13 cellular contexts compared by ENCODE assay signal in the genomic region with DNA sequence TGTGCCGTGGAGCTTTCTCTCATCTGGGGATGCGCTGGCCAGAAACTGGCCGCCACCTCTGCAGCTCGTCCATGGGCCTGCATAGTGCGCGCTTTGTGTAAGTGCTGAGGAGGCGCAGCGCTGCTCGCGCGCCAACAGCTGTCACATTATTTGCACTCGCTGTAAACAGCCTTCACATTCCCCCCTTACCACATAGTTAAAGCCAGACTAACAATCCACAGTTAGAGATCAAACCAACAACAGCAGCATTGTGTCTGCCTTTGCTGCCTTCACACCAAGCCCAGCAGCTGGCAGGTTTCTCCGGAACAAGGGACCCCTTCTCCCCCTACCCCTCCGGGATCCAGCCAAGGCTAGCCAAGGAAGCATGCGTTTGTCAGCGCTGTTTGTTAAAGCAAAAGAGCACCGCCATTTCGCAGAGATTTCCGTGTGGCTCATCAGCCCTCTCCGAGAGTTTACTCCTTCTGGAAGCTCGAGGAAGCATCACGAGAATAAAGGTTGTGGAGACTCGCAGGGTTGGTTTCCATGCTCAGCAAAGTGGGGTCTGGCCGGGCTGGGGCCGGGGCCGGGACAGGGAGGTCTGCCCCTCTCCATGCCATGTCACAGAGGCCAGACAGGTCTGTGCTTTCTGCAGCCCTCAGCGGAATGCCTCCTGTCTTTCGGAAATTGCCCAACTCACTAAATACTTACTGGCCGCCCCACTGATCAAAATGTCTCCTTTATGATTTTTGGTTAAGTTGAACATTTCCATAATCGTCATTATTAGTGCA. TPM values are rescaled to one million over a fixed set of nuclear protein-coding genes. Genes with fewer than 3 reads are reported as not detected.
DNase-seq lines count a peak whose midpoint lies in the region; TF ChIP-seq lines count a peak whose summit lies in the region.
"Had no signal": no experiment of that assay in that cellular context is flagged by ENCODE, and none has a peak within 500 bp of the region (broad histone marks: within the 10 kb centered on the region; RNA-seq: fewer than 3 reads in every experiment).

No MANE protein-coding gene starts in this region.

- in situ Hi-C loops in mammary epithelial cell (cut with MboI; ENCODE audit: low sequenced_read_pairs in 2 of 2) (no loop called here), G401 (cut with HindIII; ENCODE audit: low sequenced_read_pairs) (no loop called here)

- peaks cover 10% of the 10 kb centered on the region for H3K79me2 ChIP-seq in mammary epithelial cell (ENCODE audit: insufficient read depth, low read length)
- peaks cover 85% of the 10 kb centered on the region for H3K79me2 ChIP-seq in osteoblast (ENCODE audit: insufficient read depth, low read length)

- H3K9me3 ChIP-seq in breast epithelium: no peaks in the 10 kb centered on the region
- H3K9me3 ChIP-seq in mammary epithelial cell (replicated peaks; ENCODE audit: insufficient read depth, low read length): no peaks in the 10 kb centered on the region
- no peaks in the 10 kb centered on the region for H3K9me3 ChIP-seq in colonic mucosa
- no peaks in the 10 kb centered on the region for H3K9me3 ChIP-seq in mucosa of rectum (ENCODE audit: control insufficient read depth in 2 of 2, low read length in 2 of 2)
- H3K9me3 ChIP-seq in osteoblast (ENCODE audit: low read depth, low read length): no peaks in the 10 kb centered on the region
- H3K9me3 ChIP-seq: BE2C had no signal

- H3K27me3 ChIP-seq in breast epithelium: peaks cover 0 to 88% of the 10 kb centered on the region in 2 donors
- peaks cover 15% of the 10 kb centered on the region for H3K27me3 ChIP-seq in mammary epithelial cell (ENCODE audit: insufficient read depth, low read length)
- H3K27me3 ChIP-seq in colonic mucosa: peaks cover 33% of the 10 kb centered on the region
- H3K27me3 ChIP-seq in mucosa of rectum (ENCODE audit: control insufficient read depth in 2 of 2, insufficient read depth in 2 of 2, low read length in 2 of 2): peaks cover 5 to 12% of the 10 kb centered on the region in 2 donors
- H3K27me3 ChIP-seq in osteoblast (ENCODE audit: insufficient read depth, low read length): peaks cover 40% of the 10 kb centered on the region
- H3K27me3 ChIP-seq: BE2C had no signal

- WGBS in mammary epithelial cell (ENCODE audit: low coverage, missing lambda C conversion rate): 52% methylated on average over 28 of the region's 30 CpGs
- WGBS in urinary bladder: 42% methylated on average over 30 of the region's 30 CpGs

- H3K4me3 Mint-ChIP-seq in activated naive CD8-positive, alpha-beta T cell treated with anti-CD3 and anti-CD28 coated beads for 36 hours: no peak overlapping the region
- H3K4me3 Mint-ChIP-seq: activated T-helper 1 cell treated with anti-CD3 and anti-CD28 coated beads, Interleukin-12 subunit alpha, Interleukin-12 subunit beta, Interleukin-2, Interleukin-4 antibody, amounts not matched to agents 30 ng/mL and 10 ng/mL and 1 ng/mL, durations not matched to agents 14 hours and 24 hours and 36 hours had no signal

- DNase-seq in breast epithelium (ENCODE audit: low spot score in 2 of 2): no peak
- no peak for DNase-seq in mammary epithelial cell
- DNase-seq in colonic mucosa: no peak
- no peak for DNase-seq in activated naive CD8-positive, alpha-beta T cell treated with anti-CD3 and anti-CD28 coated beads for 36 hours
- DNase-seq in G401 (ENCODE audit: low spot score): no peak
- no peak for DNase-seq in osteoblast (ENCODE audit: insufficient read length, low spot score, missing footprints)
- DNase-seq: BE2C; GM23248; NCI-H2029 treated with DMSO at 0.1 percent for 48 hours; stimulated activated naive CD8-positive, alpha-beta T cell treated with anti-CD3 and anti-CD28 coated beads, Interleukin-15, amount 100 ng/mL, for 72 hours had no signal

- H3K9me3 Mint-ChIP-seq in activated naive CD8-positive, alpha-beta T cell treated with anti-CD3 and anti-CD28 coated beads for 36 hours: no peaks in the 10 kb centered on the region
- H3K9me3 Mint-ChIP-seq: activated T-helper 1 cell treated with anti-CD3 and anti-CD28 coated beads, Interleukin-12 subunit alpha, Interleukin-12 subunit beta, Interleukin-2, Interleukin-4 antibody, amounts not matched to agents 30 ng/mL and 10 ng/mL and 1 ng/mL, durations not matched to agents 14 hours and 24 hours and 36 hours; stimulated activated naive CD8-positive, alpha-beta T cell treated with anti-CD3 and anti-CD28 coated beads, Interleukin-15, amount 100 ng/mL, for 72 hours had no signal

- H4K20me1 ChIP-seq in mammary epithelial cell (ENCODE audit: insufficient read depth, low read length): no peaks in the 10 kb centered on the region
- peaks cover 66% of the 10 kb centered on the region for H4K20me1 ChIP-seq in osteoblast (ENCODE audit: insufficient read depth, low read length)

- no peak for TF ChIP-seq POLR2A in breast epithelium (IDR thresholded peaks at IDR 0.05)

- intact Hi-C loops in breast epithelium (cut with DNase I; ENCODE audit: low total_unique reads) (no loop called here), mammary epithelial cell (cut with micrococcal nuclease) (no loop called here), colonic mucosa (cut with DNase I) (loop anchor here (10.0 kb wide), 1 partner anchor 272 kb away; no protein-coding TSS in a partner anchor)

- H3K4me1 ChIP-seq in breast epithelium (no peaks in the 10 kb centered on the region), mammary epithelial cell (ENCODE audit: insufficient read depth, low read length) (peaks cover 4% of the 10 kb centered on the region), colonic mucosa (peaks cover 11% of the 10 kb centered on the region), mucosa of rectum (ENCODE audit: control insufficient read depth in 2 of 2, insufficient read depth in 2 of 2, low read length in 2 of 2) (peaks cover 23 to 38% of the 10 kb centered on the region in 2 donors), urinary bladder (ENCODE audit: insufficient read depth) (peaks cover 6% of the 10 kb centered on the region), osteoblast (ENCODE audit: insufficient read depth, low read length) (peaks cover 23% of the 10 kb centered on the region)

- H3K36me3 Mint-ChIP-seq in activated naive CD8-positive, alpha-beta T cell treated with anti-CD3 and anti-CD28 coated beads for 36 hours: peaks cover 7% of the 10 kb centered on the region

- no TSS peak for BruUV-seq in mammary epithelial cell (replicated peaks; lab: Mats Ljungman, UMichigan)

- no peak overlapping the region for H3K27ac Mint-ChIP-seq in activated naive CD8-positive, alpha-beta T cell treated with anti-CD3 and anti-CD28 coated beads for 36 hours
- H3K27ac Mint-ChIP-seq: activated T-helper 1 cell treated with anti-CD3 and anti-CD28 coated beads, Interleukin-12 subunit alpha, Interleukin-12 subunit beta, Interleukin-2, Interleukin-4 antibody, amounts not matched to agents 30 ng/mL and 10 ng/mL and 1 ng/mL, durations not matched to agents 14 hours and 24 hours and 36 hours; stimulated activated naive CD8-positive, alpha-beta T cell treated with anti-CD3 and anti-CD28 coated beads, Interleukin-15, amount 100 ng/mL, for 72 hours had no signal

- CTCF ChIA-PET in mammary epithelial cell (lab: Charles Lee; ENCODE audit: low non-redundant PET): no interaction called here

- dilution Hi-C loops in mammary epithelial cell (cut with HindIII; ENCODE audit: low sequenced_read_pairs): loop anchor here (5.0 kb wide), 1 partner anchor 36 kb away; no protein-coding TSS in a partner anchor

- no peak overlapping the region for H2AFZ ChIP-seq in mammary epithelial cell (ENCODE audit: low read depth, low read length)
- H2AFZ ChIP-seq in osteoblast (ENCODE audit: low read length): no peak overlapping the region
- H2AFZ ChIP-seq: GM23248 had no signal

- peaks cover 47% of the 10 kb centered on the region for H3K4me1 Mint-ChIP-seq in activated naive CD8-positive, alpha-beta T cell treated with anti-CD3 and anti-CD28 coated beads for 36 hours

- H3K4me2 ChIP-seq in mammary epithelial cell (ENCODE audit: insufficient read depth, low read depth, low read length): no peak overlapping the region
- no peak overlapping the region for H3K4me2 ChIP-seq in osteoblast (ENCODE audit: insufficient read depth, low read length)

- H3K27ac ChIP-seq in breast epithelium (peak overlapping the region; percentile 72 to 78), mammary epithelial cell (ENCODE audit: insufficient read depth, low read depth, low read length) (no peak overlapping the region), colonic mucosa (peak overlapping the region; percentile 44), mucosa of rectum (ENCODE audit: low read depth in 2 of 2, low read length in 2 of 2) (peak overlapping the region; percentile 23 to 28), urinary bladder (ENCODE audit: low read depth) (peak overlapping the region; percentile 10), osteoblast (ENCODE audit: low read depth, low read length) (no peak overlapping the region)
- H3K27ac ChIP-seq: GM23248 had no signal

- TF ChIP-seq CTCF in breast epithelium (IDR thresholded peaks at IDR 0.05) (no peak), mammary epithelial cell (conservative IDR thresholded peaks at IDR 0.05 in 1 of 2, IDR thresholded peaks at IDR 0.05 in 1 of 2; ENCODE audit: extremely low read depth in 1 of 2, insufficient read depth in 1 of 2, low read depth in 1 of 2, low read length in 2 of 2) (no peak), colonic mucosa (IDR thresholded peaks at IDR 0.05) (no peak), osteoblast (IDR thresholded peaks at IDR 0.05; ENCODE audit: extremely low read depth, low read depth, low read length) (no peak)

- H3K9ac ChIP-seq in mammary epithelial cell (ENCODE audit: insufficient read depth, low read length) (no peak overlapping the region), colonic mucosa (ENCODE audit: low read depth in 2 of 2, low read length in 2 of 2) (no peak overlapping the region), mucosa of rectum (ENCODE audit: low read depth in 1 of 2, low read length in 2 of 2) (no peak overlapping the region)
- H3K9ac ChIP-seq: GM23248 had no signal

- H3K4me3 ChIP-seq in breast epithelium: no peak overlapping the region
- no peak overlapping the region for H3K4me3 ChIP-seq in mammary epithelial cell (replicated peaks in 1 of 3; ENCODE audit: insufficient read depth in 1 of 3, low read depth in 2 of 3, low read length in 3 of 3)
- no peak overlapping the region for H3K4me3 ChIP-seq in colonic mucosa
- no peak overlapping the region for H3K4me3 ChIP-seq in mucosa of rectum (ENCODE audit: low read length in 2 of 2)
- H3K4me3 ChIP-seq in urinary bladder (ENCODE audit: low read depth, low read length): no peak overlapping the region
- H3K4me3 ChIP-seq in osteoblast (ENCODE audit: insufficient read depth, low read length): no peak overlapping the region
- H3K4me3 ChIP-seq: GM23248 had no signal

- H3K36me3 ChIP-seq in breast epithelium (no peaks in the 10 kb centered on the region), mammary epithelial cell (ENCODE audit: insufficient read depth, low read length) (no peaks in the 10 kb centered on the region), colonic mucosa (no peaks in the 10 kb centered on the region), mucosa of rectum (ENCODE audit: control insufficient read depth in 2 of 2, insufficient read depth in 2 of 2, low read length in 2 of 2) (no peaks in the 10 kb centered on the region), urinary bladder (ENCODE audit: insufficient read depth) (no peaks in the 10 kb centered on the region), osteoblast (ENCODE audit: insufficient read depth, low read length) (no peaks in the 10 kb centered on the region)
- H3K36me3 ChIP-seq: BE2C had no signal

- H3K27me3 Mint-ChIP-seq in activated naive CD8-positive, alpha-beta T cell treated with anti-CD3 and anti-CD28 coated beads for 36 hours: no peaks in the 10 kb centered on the region
- H3K27me3 Mint-ChIP-seq: stimulated activated naive CD8-positive, alpha-beta T cell treated with anti-CD3 and anti-CD28 coated beads, Interleukin-15, amount 100 ng/mL, for 72 hours had no signal

RNA-seq across cellular contexts. Expression of gene BCOR, which starts 11.0 kb away (rescaled TPM):
- total RNA-seq in breast epithelium (10 to 100 TPM; 11.7 to 28.1 (median 27.9) TPM), mammary epithelial cell (1 to 10 TPM; 7.2 to 9.2 TPM), colonic mucosa (10 to 100 TPM; 18.3 to 21.3 TPM), urinary bladder (26.5 TPM), osteoblast (14.7 and 14.8 TPM in 2 replicates)
- polyA plus RNA-seq in mammary epithelial cell (1.8 TPM), urinary bladder (20.8 TPM)
- 33.0 TPM for polyA minus RNA-seq in mammary epithelial cell
- total RNA-seq in activated naive CD8-positive, alpha-beta T cell treated with anti-CD3 and anti-CD28 coated beads for 36 hours: 10 to 100 TPM; 32.3 to 36.0 TPM
- total RNA-seq in G401 (2014; rRNA removed; shearing (Covaris generic)): 21.3 and 28.8 TPM in 2 replicates

Comparison
In these comparisons a context has a peak if more than half of its experiments do, and no peak if none do; other contexts are left out.
1. H3K27ac ChIP-seq: peak in breast epithelium (2 of 2), colonic mucosa (single experiment), mucosa of rectum (2 of 2) and urinary bladder (single experiment); none in mammary epithelial cell (single experiment) and osteoblast (single experiment).